Comparison of ENCODE assay signal across 14 cellular contexts in the genomic region with DNA sequence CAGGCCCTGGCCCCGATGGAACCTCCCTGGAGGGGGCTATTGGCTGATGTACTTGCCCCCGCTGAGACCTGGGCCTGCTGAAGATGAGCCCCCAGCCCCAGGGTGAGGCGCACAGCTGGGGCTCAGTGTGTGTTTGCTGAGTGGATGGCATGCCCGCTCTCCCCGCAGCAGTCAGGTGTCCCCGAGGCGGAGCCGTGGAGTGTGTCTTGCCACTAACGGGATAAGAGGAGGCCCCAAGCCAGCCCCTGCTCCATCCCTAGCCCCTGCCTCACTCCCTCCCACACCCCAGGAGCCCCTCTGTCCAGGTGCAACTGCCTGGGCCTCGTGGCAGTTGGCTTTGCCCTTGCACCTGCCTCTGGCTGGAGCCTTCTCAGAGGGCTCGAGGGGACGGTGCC.
DNase-seq lines count a peak whose midpoint lies in the region; TF ChIP-seq lines count a peak whose summit lies in the region.
"Had no signal": no experiment of that assay in that cellular context is flagged by ENCODE, and none has a peak within 500 bp of the region (broad histone marks: within the 10 kb centered on the region; RNA-seq: fewer than 3 reads in every experiment).

No MANE protein-coding gene starts in this region.

- intact Hi-C loops in ascending aorta (cut with DNase I), result loop anchor here (2.0 to 5.0 kb wide), 3 partner anchors 18 to 168 kb away; partner anchors contain the start of gene COL5A1

- H3K9me3 ChIP-seq in ascending aorta (no peaks in the 10 kb centered on the region), thymus (ENCODE audit: control insufficient read depth) (no peaks in the 10 kb centered on the region)
- H3K9me3 ChIP-seq: suprapubic skin had no signal

- TF ChIP-seq CTCF in ascending aorta (IDR thresholded peaks at IDR 0.05), result no peak
- TF ChIP-seq CTCF in mesothelial cell of epicardium (IDR thresholded peaks at IDR 0.05; ENCODE audit: unreplicated experiment), result no peak

- H3K27me3 Mint-ChIP-seq in mesothelial cell of epicardium (ENCODE audit: low read depth), result no peaks in the 10 kb centered on the region
- H3K27me3 Mint-ChIP-seq: activated CD8-positive, alpha-beta memory T cell treated with anti-CD3 and anti-CD28 coated beads, Interleukin-2, amount 10 ng/mL, durations not matched to agents 7 days and 5 days; activated naive CD4-positive, alpha-beta T cell treated with anti-CD3 and anti-CD28 coated beads, Interleukin-2, amount 10 ng/mL, durations not matched to agents 7 days and 5 days had no signal

- H3K27ac ChIP-seq in ascending aorta, result peak overlapping the region; percentile 78 to 90
- H3K27ac ChIP-seq in thymus (ENCODE audit: low read depth), result peak overlapping the region; percentile 79
- H3K27ac ChIP-seq: 22Rv1 had no signal

- peaks cover 7% of the 10 kb centered on the region for H3K4me1 Mint-ChIP-seq in mesothelial cell of epicardium
- H3K4me1 Mint-ChIP-seq: activated CD8-positive, alpha-beta memory T cell treated with anti-CD3 and anti-CD28 coated beads, Interleukin-2, amount 10 ng/mL, durations not matched to agents 7 days and 5 days had no signal

- no peaks in the 10 kb centered on the region for H3K9me3 Mint-ChIP-seq in mesothelial cell of epicardium
- H3K9me3 Mint-ChIP-seq: activated naive CD4-positive, alpha-beta T cell treated with anti-CD3 and anti-CD28 coated beads, Interleukin-2, amount 10 ng/mL, durations not matched to agents 7 days and 5 days had no signal

- H3K36me3 ChIP-seq in ascending aorta (no peaks in the 10 kb centered on the region), thymus (ENCODE audit: control insufficient read depth, insufficient read depth) (no peaks in the 10 kb centered on the region)
- H3K36me3 ChIP-seq: suprapubic skin had no signal

- no peak overlapping the region for H3K4me3 Mint-ChIP-seq in mesothelial cell of epicardium
- H3K4me3 Mint-ChIP-seq: activated CD8-positive, alpha-beta memory T cell treated with anti-CD3 and anti-CD28 coated beads, Interleukin-2, amount 10 ng/mL, durations not matched to agents 7 days and 5 days; activated naive CD4-positive, alpha-beta T cell treated with anti-CD3 and anti-CD28 coated beads, Interleukin-2, amount 10 ng/mL, durations not matched to agents 7 days and 5 days had no signal

- no peaks in the 10 kb centered on the region for H3K36me3 Mint-ChIP-seq in mesothelial cell of epicardium
- H3K36me3 Mint-ChIP-seq: activated CD8-positive, alpha-beta memory T cell treated with anti-CD3 and anti-CD28 coated beads, Interleukin-2, amount 10 ng/mL, durations not matched to agents 7 days and 5 days; activated naive CD4-positive, alpha-beta T cell treated with anti-CD3 and anti-CD28 coated beads, Interleukin-2, amount 10 ng/mL, durations not matched to agents 7 days and 5 days had no signal

- WGBS in thymus, result 25% methylated on average over 12 of the region's 12 CpGs

- H3K4me1 ChIP-seq in ascending aorta (peaks cover 43 to 45% of the 10 kb centered on the region in 2 donors), thymus (ENCODE audit: control insufficient read depth, insufficient read depth, low read length) (peaks cover 10% of the 10 kb centered on the region)

- H3K27me3 ChIP-seq in ascending aorta (no peaks in the 10 kb centered on the region), thymus (ENCODE audit: control insufficient read depth, insufficient read depth) (no peaks in the 10 kb centered on the region)
- H3K27me3 ChIP-seq: suprapubic skin had no signal

- DNase-seq in NCI-H82 (lab: John Stamatoyannopoulos, UW), result peak; percentile 17
- DNase-seq in NCI-H82 treated with DMSO at 0.1 percent for 48 hours (lab: John Stamatoyannopoulos, UW; ENCODE audit: unreplicated experiment), result no peak
- DNase-seq in ascending aorta (ENCODE audit: low spot score in 2 of 2), result no peak
- no peak for DNase-seq in mesothelial cell of epicardium (ENCODE audit: low spot score in 2 of 2, unreplicated experiment in 2 of 2)
- no peak for DNase-seq in stimulated activated CD4-positive, alpha-beta T cell treated with anti-CD3 and anti-CD28 coated beads, Interleukin-4, amount 100 ng/mL, for 24 hours
- DNase-seq in NCI-H2171 (lab: John Stamatoyannopoulos, UW), result no peak
- no peak for DNase-seq in NCI-H1417 treated with DMSO at 0.1 percent for 48 hours (lab: John Stamatoyannopoulos, UW)
- DNase-seq: activated CD8-positive, alpha-beta memory T cell treated with anti-CD3 and anti-CD28 coated beads, Interleukin-2, amount 10 ng/mL, durations not matched to agents 7 days and 5 days; NCI-H2029; NCI-H774 had no signal

- H3K27ac Mint-ChIP-seq in mesothelial cell of epicardium, result peak overlapping the region; percentile 59
- H3K27ac Mint-ChIP-seq: activated CD8-positive, alpha-beta memory T cell treated with anti-CD3 and anti-CD28 coated beads, Interleukin-2, amount 10 ng/mL, durations not matched to agents 7 days and 5 days had no signal

- no peak overlapping the region for H3K4me3 ChIP-seq in ascending aorta
- H3K4me3 ChIP-seq in thymus (ENCODE audit: low read length), result no peak overlapping the region
- H3K4me3 ChIP-seq: suprapubic skin had no signal
